In the genomic region with DNA sequence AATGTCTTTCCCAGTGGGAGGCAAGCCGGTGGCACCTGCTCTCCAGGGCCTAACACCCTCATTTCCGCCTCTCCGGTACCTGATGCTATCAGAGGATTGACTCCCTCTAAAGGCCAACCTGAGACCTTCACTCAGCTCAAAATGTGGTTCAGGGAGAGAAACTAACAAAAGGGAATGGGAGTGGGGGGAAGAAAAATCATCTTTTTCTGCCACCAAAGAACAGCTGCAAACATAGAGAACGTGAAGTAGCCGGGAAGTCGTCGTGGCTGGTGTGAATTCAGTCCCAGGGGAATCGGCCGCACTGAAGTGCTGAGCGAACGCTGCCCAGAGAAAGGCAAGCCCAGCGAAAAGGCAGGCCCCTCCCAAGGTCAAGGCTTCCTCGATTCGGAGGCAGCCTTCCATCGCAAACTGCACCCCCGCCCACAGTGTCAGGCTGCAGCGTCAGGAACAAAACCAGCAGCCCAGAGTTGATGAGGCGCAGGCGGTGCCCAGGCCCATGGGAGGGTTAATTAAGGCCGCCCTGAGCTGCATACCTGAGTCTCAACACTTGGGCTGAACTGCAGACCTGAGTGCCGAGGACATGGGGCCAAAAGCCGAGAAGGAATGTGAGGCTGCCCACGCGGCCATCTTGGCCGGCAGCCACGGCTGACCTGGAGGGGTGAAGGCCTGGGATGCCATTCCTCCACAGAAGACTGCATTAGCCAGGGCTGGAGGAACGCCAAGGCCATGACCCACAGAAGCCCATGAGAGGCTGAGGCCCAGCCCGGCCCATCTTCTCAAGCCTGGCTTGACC, we compare ENCODE assay signal across 8 cellular contexts.
DNase-seq lines count a peak whose midpoint lies in the region; ATAC-seq and TF ChIP-seq lines count a peak whose summit lies in the region.

No MANE protein-coding gene starts in this region.

- peaks cover 11 to 48% (median 31%) of the 10 kb centered on the region in 6 donors for H3K4me1 ChIP-seq in spleen

- H3K27me3 Mint-ChIP-seq in effector memory CD8-positive, alpha-beta T cell, result peaks cover 20 to 54% of the 10 kb centered on the region in 2 donors
- H3K27me3 Mint-ChIP-seq in Calu3 (ENCODE audit: unreplicated experiment), result no peaks in the 10 kb centered on the region

- no TSS peak for BruUV-seq in Calu3 (replicated peaks; lab: Mats Ljungman, UMichigan)

- no peak overlapping the region for H3K4me3 ChIP-seq in astrocyte of the cerebellum (ENCODE audit: low read depth, low read length)
- H3K4me3 ChIP-seq in spleen, result no peak overlapping the region

- WGBS in spleen, 5 donors, result 52 to 72% (median 67%) methylated on average over 22 to 28 of the region's 28 CpGs

- CTCF ChIA-PET in Calu3 (lab: Charles Lee), result interaction anchor here (0.5 kb wide), 1 partner anchor 216 kb away, joined by 5 read pairs; no protein-coding TSS in a partner anchor

- peaks cover 0 to 20% (median 0%) of the 10 kb centered on the region in 7 donors for H3K27me3 ChIP-seq in spleen (replicated peaks in 1 of 7)

- peaks cover 0 to 22% (median 15%) of the 10 kb centered on the region in 8 donors for H3K9me3 ChIP-seq in spleen

- no peak overlapping the region for H3K27ac Mint-ChIP-seq in effector memory CD8-positive, alpha-beta T cell
- H3K27ac Mint-ChIP-seq in Calu3 (ENCODE audit: unreplicated experiment), result no peak overlapping the region

- H3K36me3 ChIP-seq in spleen, result no peaks in the 10 kb centered on the region

- peaks cover 3% of the 10 kb centered on the region for H3K36me3 Mint-ChIP-seq in effector memory CD8-positive, alpha-beta T cell (ENCODE audit: insufficient read depth)
- H3K36me3 Mint-ChIP-seq in Calu3 (ENCODE audit: insufficient read depth, unreplicated experiment), result no peaks in the 10 kb centered on the region

- no peaks in the 10 kb centered on the region for H3K9me3 Mint-ChIP-seq in effector memory CD8-positive, alpha-beta T cell
- peaks cover 2% of the 10 kb centered on the region for H3K9me3 Mint-ChIP-seq in Calu3 (ENCODE audit: low read depth, unreplicated experiment)

- peak; percentile 56 for DNase-seq in LoVo (ENCODE audit: low spot score)
- DNase-seq in astrocyte of the cerebellum (ENCODE audit: low read depth), result no peak
- peak; percentile 72 for DNase-seq in iPS-NIHi7 (ENCODE audit: extremely low spot score)
- DNase-seq in spleen, result peak; percentile 88
- DNase-seq in effector memory CD8-positive, alpha-beta T cell, result no peak
- DNase-seq in Calu3, result no peak
- DNase-seq in NCI-H446 (lab: John Stamatoyannopoulos, UW), result no peak

- no peaks in the 10 kb centered on the region for H3K4me1 Mint-ChIP-seq in effector memory CD8-positive, alpha-beta T cell (ENCODE audit: low read depth in 2 of 2)
- H3K4me1 Mint-ChIP-seq in Calu3 (ENCODE audit: low read depth, unreplicated experiment), result no peaks in the 10 kb centered on the region

- peak overlapping the region; percentile 51 to 89 (median 80) for H3K27ac ChIP-seq in spleen

- intact Hi-C loops in spleen (cut with DNase I; ENCODE audit: low total_unique reads) (no loop called here), Calu3 (cut with micrococcal nuclease; ENCODE audit: unreplicated experiment) (no loop called here)

- in situ Hi-C loops in astrocyte of the cerebellum (cut with HindIII; ENCODE audit: low sequenced_read_pairs), result no loop called here

- no peak overlapping the region for H3K4me3 Mint-ChIP-seq in effector memory CD8-positive, alpha-beta T cell
- no peak overlapping the region for H3K4me3 Mint-ChIP-seq in Calu3 (ENCODE audit: low read depth, unreplicated experiment)

- no peak for ATAC-seq in effector memory CD8-positive, alpha-beta T cell (replicated peaks)
- ATAC-seq in HG03139 (IDR thresholded peaks at IDR 0.05; ENCODE audit: unreplicated experiment), result no peak

- TF ChIP-seq POLR2A in spleen (IDR thresholded peaks at IDR 0.05), result no peak

- peak; percentile 37 for TF ChIP-seq CTCF in astrocyte of the cerebellum (IDR thresholded peaks at IDR 0.05; ENCODE audit: low read depth, low read length, missing control alignments)
- TF ChIP-seq CTCF in spleen (IDR thresholded peaks at IDR 0.05 in 8 of 11, conservative IDR thresholded peaks at IDR 0.05 in 3 of 11), result peak in 1 of 11 experiments; percentile 8
- no peak for TF ChIP-seq CTCF in Calu3 (IDR thresholded peaks at IDR 0.05; ENCODE audit: unreplicated experiment)

Comparison
In these comparisons a context has a peak if more than half of its experiments do, and no peak if none do; other contexts are left out.
1. DNase-seq: peak in LoVo (single experiment), iPS-NIHi7 (single experiment) and spleen (single experiment); none in astrocyte of the cerebellum (single experiment), effector memory CD8-positive, alpha-beta T cell (0 of 3), Calu3 (single experiment) and NCI-H446 (0 of 2).